ENCODE assay signal across 1 cellular context in genomic region chr20:63709149-63709527, GRCh38.
TF ChIP-seq lines count a peak whose summit lies in the region.

No MANE protein-coding gene starts in this region.

TF ChIP-seq in K562, 482 proteins besides CTCF, POLR2A, EP300 and RAD21:
- TF ChIP-seq EGR1 (conservative IDR thresholded peaks at IDR 0.05) (no peak), HBP1 (CRISPR knock-in tag; IDR thresholded peaks at IDR 0.05) (no peak), POU5F1 (IDR thresholded peaks at IDR 0.05; ENCODE audit: borderline replicate concordance, low read depth, low read length, partially characterized antibody) (no peak), ZNF668 (CRISPR knock-in tag; IDR thresholded peaks at IDR 0.05) (no peak), KDM2B (CRISPR knock-in tag; IDR thresholded peaks at IDR 0.05) (no peak), HMG20A (CRISPR knock-in tag; conservative IDR thresholded peaks at IDR 0.05) (no peak), KLF1 (tag; IDR thresholded peaks at IDR 0.05) (no peak), ZFP36 (IDR thresholded peaks at IDR 0.05; ENCODE audit: low read depth, low read length, partially characterized antibody) (no peak), ZNF584 (CRISPR knock-in tag; IDR thresholded peaks at IDR 0.05; ENCODE audit: low read depth) (no peak), CHAMP1 (IDR thresholded peaks at IDR 0.05) (no peak), SMARCA4 (IDR thresholded peaks at IDR 0.05) (no peak), RBBP5 (IDR thresholded peaks at IDR 0.05; ENCODE audit: borderline replicate concordance, insufficient read depth, low read length, poor library complexity, severe bottlenecking) (no peak), ZC3H8 (IDR thresholded peaks at IDR 0.05) (no peak)
